ENCODE assay signal across 8 cellular contexts in the genomic region with DNA sequence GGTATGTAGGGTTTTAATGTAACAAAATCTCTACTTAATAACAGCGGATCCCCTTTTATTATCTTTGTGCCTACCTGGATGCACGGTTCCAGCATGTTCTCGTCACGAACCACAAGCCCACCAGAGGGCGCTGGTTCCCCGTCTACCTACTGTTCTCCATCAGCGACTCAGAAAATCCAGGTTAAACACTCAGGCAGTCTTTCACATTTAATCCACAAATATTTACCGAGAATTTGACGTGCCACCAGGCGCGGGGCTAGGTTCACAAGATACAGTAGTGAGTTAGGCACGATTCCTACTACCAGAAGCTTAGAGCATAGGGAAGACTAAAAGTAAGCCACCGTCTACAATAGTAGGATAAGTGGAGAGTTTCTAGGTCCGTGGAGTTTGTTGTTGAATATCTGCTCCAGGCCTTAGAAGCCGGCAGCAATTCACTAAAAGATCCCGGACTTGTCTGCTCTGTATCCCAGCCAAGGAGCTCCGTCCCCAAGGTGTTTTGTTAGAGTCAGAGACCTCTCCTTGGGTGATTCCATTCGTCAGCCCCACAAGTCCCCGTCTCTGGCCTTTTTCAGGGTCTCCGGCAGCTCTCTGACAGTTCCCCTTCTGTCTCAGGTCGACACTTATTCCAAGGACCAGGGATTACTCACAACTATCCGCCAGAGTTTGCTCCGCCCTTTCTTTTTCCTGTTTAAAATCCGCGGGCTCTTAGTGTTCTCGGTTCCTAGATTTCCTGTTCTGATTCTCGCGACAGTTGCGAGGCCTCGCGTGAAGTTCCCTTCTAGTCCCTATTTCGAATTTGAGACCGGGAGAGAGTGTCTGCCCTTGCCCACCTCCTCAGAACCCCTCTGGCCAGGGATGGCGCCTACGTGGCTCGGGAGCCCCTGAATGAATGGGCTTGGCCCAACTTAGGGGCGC. TPM values are rescaled to one million over a fixed set of nuclear protein-coding genes. Genes with fewer than 3 reads are reported as not detected.
DNase-seq lines count a peak whose midpoint lies in the region; ATAC-seq and TF ChIP-seq lines count a peak whose summit lies in the region.

No MANE protein-coding gene starts in this region.

- peak overlapping the region; percentile 99 for H3K27ac Mint-ChIP-seq in Caco-2 (ENCODE audit: unreplicated experiment)

- H3K9me3 ChIP-seq in Caco-2 (no peaks in the 10 kb centered on the region), mucosa of descending colon (no peaks in the 10 kb centered on the region)

- H3K36me3 Mint-ChIP-seq in Caco-2 (ENCODE audit: insufficient read depth, unreplicated experiment): peaks cover 35% of the 10 kb centered on the region

- CTCF ChIA-PET in Caco-2 (lab: Charles Lee): interaction anchor here (0.6 to 3.5 kb wide), 12 partner anchors 12 to 109 kb away, joined by 3 to 33 read pairs (median 4); a partner anchor contains a TSS

- H3K4me3 ChIP-seq in Caco-2 (ENCODE audit: low read depth, low read length): peak overlapping the region; percentile 76
- H3K4me3 ChIP-seq in mucosa of descending colon: peak overlapping the region; percentile 77

- H3K27me3 Mint-ChIP-seq in Caco-2 (ENCODE audit: insufficient read depth, unreplicated experiment): no peaks in the 10 kb centered on the region

- peak; percentile 89 to 90 for TF ChIP-seq CTCF in Caco-2 (IDR thresholded peaks at IDR 0.05; ENCODE audit: insufficient read depth in 1 of 2, low read depth in 1 of 2, low read length in 1 of 2, severe bottlenecking in 1 of 2, unreplicated experiment in 1 of 2)
- peak; percentile 81 for TF ChIP-seq CTCF in mucosa of descending colon (IDR thresholded peaks at IDR 0.05)

- peak overlapping the region; percentile 98 for H3K4me3 Mint-ChIP-seq in Caco-2 (ENCODE audit: unreplicated experiment)

- H3K9me3 Mint-ChIP-seq in Caco-2 (ENCODE audit: unreplicated experiment): no peaks in the 10 kb centered on the region

- DNase-seq in Caco-2: peak; percentile 91 to 94
- DNase-seq in HUDEP-2 (lab: John Stamatoyannopoulos, UW; ENCODE audit: unreplicated experiment in 76 of 76): peak in 74 of 76 experiments; percentile 4 to 96 (median 85)
- DNase-seq in NOMO-1 treated with dmso at 0.1 percent for 144 hours (lab: John Stamatoyannopoulos, UW; ENCODE audit: unreplicated experiment): peak; percentile 90
- peak; percentile 76 for DNase-seq in activated CD8-positive, alpha-beta memory T cell treated with anti-CD3 and anti-CD28 coated beads, Interleukin-2, amount 50 U/mL, for 1 hour (ENCODE audit: extremely low read depth)
- peak; percentile 93 for DNase-seq in epidermal melanocyte (ENCODE audit: insufficient read length, low spot score)
- peak; percentile 92 to 98 (median 94) for DNase-seq in mucosa of descending colon
- peak; percentile 83 to 89 for DNase-seq in stimulated activated CD8-positive, alpha-beta memory T cell treated with anti-CD3 and anti-CD28 coated beads, Interleukin-2, amount 100 ng/mL, for 48 hours (ENCODE audit: low read depth in 2 of 2)

- BruUV-seq in Caco-2 (replicated peaks; lab: Mats Ljungman, UMichigan): TSS peak; percentile 80

- POLR2A ChIA-PET in Caco-2 (lab: Charles Lee): interaction anchor here (0.5 to 1.5 kb wide), 8 partner anchors 10 to 233 kb away, joined by 3 to 14 read pairs (median 6); a partner anchor contains a TSS

- H3K4me1 Mint-ChIP-seq in Caco-2 (ENCODE audit: low read depth, unreplicated experiment): peaks cover 22% of the 10 kb centered on the region

- ATAC-seq in GM21381 (IDR thresholded peaks at IDR 0.05; ENCODE audit: unreplicated experiment) (peak; percentile 44), mucosa of descending colon (peak; percentile 73)

- intact Hi-C loops in Caco-2 (cut with micrococcal nuclease; ENCODE audit: unreplicated experiment): loop anchor here (1.0 to 2.0 kb wide), 4 partner anchors 8 to 82 kb away; no protein-coding TSS in a partner anchor
- intact Hi-C loops in mucosa of descending colon (cut with DNase I, micrococcal nuclease): no loop called here

- H3K4me1 ChIP-seq in Caco-2 (peaks cover 32% of the 10 kb centered on the region), mucosa of descending colon (ENCODE audit: low read depth) (peaks cover 28% of the 10 kb centered on the region)

- H3K36me3 ChIP-seq in Caco-2 (ENCODE audit: control insufficient read depth, insufficient read depth, low read length) (no peaks in the 10 kb centered on the region; the same call in 1 of the 2 replicates), mucosa of descending colon (ENCODE audit: low read depth) (no peaks in the 10 kb centered on the region)

- no peaks in the 10 kb centered on the region for H3K27me3 ChIP-seq in Caco-2 (replicated peaks; ENCODE audit: control insufficient read depth, insufficient read depth, low read length)

RNA-seq across cellular contexts. Expression of a gene that starts 1.5 kb away (rescaled TPM):
- total RNA-seq in Caco-2 (2022): 41.3 and 42.3 TPM in 2 replicates
- 10 to 100 TPM in 2 of 3 donors, 1 to 10 TPM in 1; 8.5 to 20.0 (median 16.7) TPM for total RNA-seq in mucosa of descending colon

RNA-seq across cellular contexts. Expression of a gene that starts 29.3 kb away (rescaled TPM):
- total RNA-seq in Caco-2 (2022) (23.4 and 30.3 TPM in 2 replicates), mucosa of descending colon (10 to 100 TPM in 2 of 3 donors, 1 to 10 TPM in 1; 8.7 to 28.7 (median 28.0) TPM)

RNA-seq across cellular contexts. Expression of a gene that starts 29.4 kb away (rescaled TPM):
- total RNA-seq in Caco-2 (2022) (1.4 and 1.5 TPM in 2 replicates), mucosa of descending colon (under 1 TPM in 2 of 3 donors, not detected in 1; 0.28 to 0.43 TPM)

Comparison
In these comparisons a context has a peak if more than half of its experiments do, and no peak if none do; other contexts are left out.
1. Peak in every context shown above with its lines: DNase-seq, ATAC-seq and H3K4me3 ChIP-seq.